ENCODE assay signal across 9 cellular contexts in the genomic region with DNA sequence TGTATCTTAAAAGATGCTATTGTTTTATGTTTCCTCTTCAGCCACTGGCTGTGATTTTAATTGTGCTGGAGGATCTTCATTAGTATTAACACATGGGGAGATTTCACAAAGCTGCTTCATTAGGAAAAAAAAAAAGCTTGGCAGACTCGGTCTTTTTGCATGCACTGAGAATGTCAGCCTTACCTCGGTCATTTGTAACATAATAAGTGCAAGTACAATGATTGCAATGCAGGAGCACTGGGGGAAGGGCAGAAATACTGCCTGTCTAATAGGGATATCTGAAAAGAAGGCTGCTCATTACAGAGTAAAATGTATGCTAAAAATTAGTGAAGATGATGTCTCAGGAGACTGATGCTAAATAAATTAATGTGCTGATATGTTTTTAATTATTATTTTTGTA. TPM values are rescaled to one million over a fixed set of nuclear protein-coding genes. Genes with fewer than 3 reads are reported as not detected.
A peak's percentile ranks its signal among the peaks of the same experiment; 100 is the strongest.
DNase-seq lines count a peak whose midpoint lies in the region; ATAC-seq and TF ChIP-seq lines count a peak whose summit lies in the region.
"Had no signal": no experiment of that assay in that cellular context is flagged by ENCODE, and none has a peak within 500 bp of the region (broad histone marks: within the 10 kb centered on the region; RNA-seq: fewer than 3 reads in every experiment).

No MANE protein-coding gene starts in this region.

- intact Hi-C loops in dendritic cell treated with granulocyte-macrophage colony-stimulating factor and Interleukin-4, amounts not matched to agents 40 ng/mL and 50 ng/mL, for 4 days (cut with micrococcal nuclease) = loop anchor here (10.0 kb wide), 1 partner anchor 53 kb away; no protein-coding TSS in a partner anchor

- H3K36me3 ChIP-seq in neutrophil = no peaks in the 10 kb centered on the region

- DNase-seq in Daoy (ENCODE audit: low read depth) (peak; percentile 6), NCI-H2196 (lab: John Stamatoyannopoulos, UW; ENCODE audit: unreplicated experiment) (peak; percentile 76), GM13976 (ENCODE audit: low spot score) (no peak), AML-193 (lab: John Stamatoyannopoulos, UW) (no peak)
- no peak for DNase-seq in activated CD4-positive, alpha-beta T cell treated with anti-CD3 and anti-CD28 coated beads for 1 hour
- DNase-seq: NCI-H1930 had no signal

- H3K4me1 ChIP-seq in neutrophil (ENCODE audit: control insufficient read depth in 1 of 2, insufficient read depth in 1 of 2, low read depth in 1 of 2, low read length in 1 of 2) = peaks cover 44 to 46% of the 10 kb centered on the region in 2 experiments

- no peaks in the 10 kb centered on the region for H3K9me3 ChIP-seq in neutrophil

- H3K27me3 ChIP-seq in neutrophil = no peaks in the 10 kb centered on the region

- H3K9me3 Mint-ChIP-seq in dendritic cell treated with granulocyte-macrophage colony-stimulating factor and Interleukin-4, amounts not matched to agents 40 ng/mL and 50 ng/mL, for 4 days = no peaks in the 10 kb centered on the region

- peak overlapping the region; percentile 98 for H3K27ac ChIP-seq in neutrophil

- no peak overlapping the region for H3K27ac Mint-ChIP-seq in dendritic cell treated with granulocyte-macrophage colony-stimulating factor and Interleukin-4, amounts not matched to agents 40 ng/mL and 50 ng/mL, for 4 days

- H3K27me3 Mint-ChIP-seq in dendritic cell treated with granulocyte-macrophage colony-stimulating factor and Interleukin-4, amounts not matched to agents 40 ng/mL and 50 ng/mL, for 4 days = no peaks in the 10 kb centered on the region

- peak overlapping the region; percentile 2 for H3K4me3 Mint-ChIP-seq in dendritic cell treated with granulocyte-macrophage colony-stimulating factor and Interleukin-4, amounts not matched to agents 40 ng/mL and 50 ng/mL, for 4 days

- H3K36me3 Mint-ChIP-seq in dendritic cell treated with granulocyte-macrophage colony-stimulating factor and Interleukin-4, amounts not matched to agents 40 ng/mL and 50 ng/mL, for 4 days (ENCODE audit: low read depth) = peaks cover 23% of the 10 kb centered on the region

- H3K4me1 Mint-ChIP-seq in dendritic cell treated with granulocyte-macrophage colony-stimulating factor and Interleukin-4, amounts not matched to agents 40 ng/mL and 50 ng/mL, for 4 days (ENCODE audit: low read depth) = peaks cover 33% of the 10 kb centered on the region

- no peak for ATAC-seq in HG02571 (IDR thresholded peaks at IDR 0.05; ENCODE audit: unreplicated experiment)

- TF ChIP-seq CTCF in neutrophil (IDR thresholded peaks at IDR 0.05) (no peak), GM13976 (IDR thresholded peaks at IDR 0.05; ENCODE audit: borderline replicate concordance, control extremely low read depth, extremely low read depth, insufficient read depth, missing control alignments) (no peak)

- in situ Hi-C loops in GM13976 (cut with MboI; ENCODE audit: low sequenced_read_pairs, unreplicated experiment) = no loop called here

- H3K4me3 ChIP-seq in neutrophil (ENCODE audit: low read depth in 1 of 2, low read length in 1 of 2) = peak overlapping the region; percentile 78 to 95

RNA-seq across cellular contexts. Expression of a gene that starts 1.3 kb away (rescaled TPM):
- 21.5 and 36.1 TPM in 2 replicates for total RNA-seq in Daoy (2014; rRNA removed; shearing (Covaris generic))

Comparison
In these comparisons a context has a peak if more than half of its experiments do, and no peak if none do; other contexts are left out.
1. DNase-seq: peak in Daoy (single experiment) and NCI-H2196 (single experiment); none in GM13976 (single experiment), AML-193 (0 of 2) and activated CD4-positive, alpha-beta T cell treated with anti-CD3 and anti-CD28 coated beads for 1 hour (single experiment).